ENCODE assay signal across 8 cellular contexts in the genomic region with DNA sequence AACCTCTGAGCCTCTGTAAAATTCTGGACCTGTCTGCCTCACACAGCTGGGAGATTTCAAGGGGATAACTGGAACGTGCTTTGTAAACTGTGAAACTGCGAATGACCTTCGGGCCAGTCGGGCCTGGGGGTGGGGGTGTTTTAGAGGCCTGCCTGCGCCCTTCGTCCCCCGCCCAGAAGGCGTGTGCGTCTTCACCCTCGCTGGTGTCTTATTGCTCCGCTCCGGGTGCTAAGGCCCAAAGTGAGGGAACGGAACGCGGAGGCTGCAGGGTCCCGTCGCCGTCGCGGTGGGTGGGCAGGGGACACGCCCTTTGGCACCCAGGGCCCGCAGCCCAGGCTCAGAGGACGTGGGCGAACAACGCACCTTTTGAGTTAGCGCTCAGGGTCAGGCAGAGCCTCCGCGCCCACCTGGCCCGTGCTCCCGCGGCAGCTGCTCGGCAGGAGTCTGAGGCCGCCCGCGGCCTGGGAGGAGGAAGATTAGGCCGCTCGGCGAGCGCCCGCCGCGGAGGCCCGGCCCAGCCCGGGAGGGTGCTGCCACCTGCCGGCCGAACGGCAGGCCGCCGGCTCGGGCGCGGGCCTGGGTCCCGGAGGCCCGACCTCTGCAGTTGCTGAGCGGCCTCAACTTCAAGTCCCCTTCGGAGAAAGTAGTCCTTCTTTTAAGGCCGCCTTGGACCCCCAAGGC. TPM values are rescaled to one million over a fixed set of nuclear protein-coding genes. Genes with fewer than 3 reads are reported as not detected.
A peak's percentile ranks its signal among the peaks of the same experiment; 100 is the strongest.
DNase-seq lines count a peak whose midpoint lies in the region; ATAC-seq and TF ChIP-seq lines count a peak whose summit lies in the region.

No MANE protein-coding gene starts in this region.

- peak overlapping the region; percentile 33 for H3K4me2 ChIP-seq in parathyroid adenoma (ENCODE audit: low read length)

- H3K36me3 Mint-ChIP-seq in activated naive CD4-positive, alpha-beta T cell treated with anti-CD3 and anti-CD28 coated beads, Interleukin-2, amount 50 U/mL, for 72 hours, result no peaks in the 10 kb centered on the region

- H3K9ac ChIP-seq in parathyroid adenoma, result peak overlapping the region; percentile 56

- H3K4me1 ChIP-seq in parathyroid adenoma (peaks cover 10% of the 10 kb centered on the region), transverse colon (peaks cover 30 to 44% (median 30%) of the 10 kb centered on the region in 4 donors)

- no peaks in the 10 kb centered on the region for H3K9me3 Mint-ChIP-seq in activated naive CD4-positive, alpha-beta T cell treated with anti-CD3 and anti-CD28 coated beads, Interleukin-2, amount 50 U/mL, for 72 hours

- peak overlapping the region in 1 of 2 donors; percentile 35 for H3K27ac Mint-ChIP-seq in activated naive CD4-positive, alpha-beta T cell treated with anti-CD3 and anti-CD28 coated beads, Interleukin-2, amount 50 U/mL, for 72 hours

- intact Hi-C loops in Right ventricle myocardium inferior (cut with DNase I), result loop anchor here (1.0 to 5.0 kb wide), 6 partner anchors 45 to 247 kb away; a partner anchor contains a TSS
- intact Hi-C loops in transverse colon (cut with DNase I; ENCODE audit: low total_unique reads), result loop anchor here (2.0 to 5.0 kb wide), 3 partner anchors 76 to 249 kb away; no protein-coding TSS in a partner anchor

- TF ChIP-seq POLR2A in transverse colon (IDR thresholded peaks at IDR 0.05), result peak; percentile 33

- H3K4me3 ChIP-seq in GM12865 (ENCODE audit: low read depth, low read length) (no peak overlapping the region), parathyroid adenoma (ENCODE audit: low read depth, low read length) (no peak overlapping the region), transverse colon (peak overlapping the region in 3 of 4 donors; percentile 33 to 51 (median 35))

- H3K36me3 ChIP-seq in parathyroid adenoma (ENCODE audit: control insufficient read depth, insufficient read depth, low read length) (no peaks in the 10 kb centered on the region), transverse colon (no peaks in the 10 kb centered on the region)

- 4 to 20% methylated on average over 1 to 48 of the region's 57 CpGs for WGBS in transverse colon (ENCODE audit: low coverage in 1 of 2), 2 donors

- H3K27ac ChIP-seq in parathyroid adenoma, result no peak overlapping the region
- peak overlapping the region; percentile 76 to 85 (median 83) for H3K27ac ChIP-seq in transverse colon

- H2AFZ ChIP-seq in parathyroid adenoma, result peak overlapping the region; percentile 91

- peak; percentile 75 to 81 for ATAC-seq in activated naive CD4-positive, alpha-beta T cell treated with anti-CD3 and anti-CD28 coated beads, Interleukin-2, amount 50 U/mL, for 72 hours
- ATAC-seq in Right ventricle myocardium inferior (peak; percentile 80), HG02973 (IDR thresholded peaks at IDR 0.05; ENCODE audit: unreplicated experiment) (no peak)

- TF ChIP-seq EP300 in transverse colon (IDR thresholded peaks at IDR 0.05; ENCODE audit: low read depth), result no peak

- TF ChIP-seq CTCF in GM12865 (IDR thresholded peaks at IDR 0.05; ENCODE audit: insufficient read depth, low read depth, low read length, missing control alignments) (peak; percentile 85), parathyroid adenoma (IDR thresholded peaks at IDR 0.05) (peak; percentile 67), transverse colon (IDR thresholded peaks at IDR 0.05) (peak in 4 of 5 experiments; percentile 65 to 90 (median 87))

- DNase-seq in GM12865 (ENCODE audit: low read depth) (peak; percentile 76), HuH-7.5 (ENCODE audit: low spot score) (peak; percentile 90), SKM-1 (lab: John Stamatoyannopoulos, UW; ENCODE audit: unreplicated experiment) (peak; percentile 42), Right ventricle myocardium inferior (ENCODE audit: missing footprints) (peak; percentile 86), transverse colon (peak; percentile 72)
- DNase-seq in activated naive CD4-positive, alpha-beta T cell treated with anti-CD3 and anti-CD28 coated beads, Interleukin-2, amount 50 U/mL, for 72 hours (ENCODE audit: low spot score in 2 of 2), result peak; percentile 66 to 86

- no peaks in the 10 kb centered on the region for H3K79me2 ChIP-seq in parathyroid adenoma

- H3K9me3 ChIP-seq in parathyroid adenoma (ENCODE audit: control insufficient read depth, low read length), result no peaks in the 10 kb centered on the region
- H3K9me3 ChIP-seq in transverse colon, result no peaks in the 10 kb centered on the region

- in situ Hi-C loops in transverse colon (cut with MboI; ENCODE audit: low pct_ligation_motif_present in 1 of 4, low pct_unique_long_range_greater_than_20kb in 1 of 4, low sequenced_read_pairs in 3 of 4), result loop anchor here in 2 of 4 donors (5.0 to 10.0 kb wide), 2 partner anchors 97 to 99 kb away; no protein-coding TSS in a partner anchor

- H3K27me3 ChIP-seq in parathyroid adenoma (ENCODE audit: control insufficient read depth, insufficient read depth, low read length), result no peaks in the 10 kb centered on the region
- H3K27me3 ChIP-seq in transverse colon, result peaks cover 8% of the 10 kb centered on the region

RNA-seq across cellular contexts. Expression of a gene that starts 29.7 kb away (rescaled TPM):
- total RNA-seq in activated naive CD4-positive, alpha-beta T cell treated with anti-CD3 and anti-CD28 coated beads, Interleukin-2, amount 50 U/mL, for 72 hours, result 10 to 100 TPM; 38.9 to 93.4 TPM
- total RNA-seq in Right ventricle myocardium inferior (24.2 TPM), transverse colon (100 to 1,000 TPM in 1 of 4 donors, 10 to 100 TPM in 2, 1 to 10 TPM in 1; 9.4 to 144 (median 27.4) TPM)

RNA-seq across cellular contexts. Expression of a gene that starts 39.4 kb away (rescaled TPM):
- 100 to 1,000 TPM; 130 to 270 TPM for total RNA-seq in activated naive CD4-positive, alpha-beta T cell treated with anti-CD3 and anti-CD28 coated beads, Interleukin-2, amount 50 U/mL, for 72 hours
- 96.0 TPM for total RNA-seq in Right ventricle myocardium inferior
- 10 to 100 TPM; 16.1 to 83.8 (median 43.4) TPM for total RNA-seq in transverse colon

RNA-seq across cellular contexts. Expression of a gene that starts 53.6 kb away (rescaled TPM):
- under 1 TPM in 1 of 2 donors, not detected in 1; 0.18 TPM for total RNA-seq in activated naive CD4-positive, alpha-beta T cell treated with anti-CD3 and anti-CD28 coated beads, Interleukin-2, amount 50 U/mL, for 72 hours
- total RNA-seq in Right ventricle myocardium inferior (11.3 TPM), transverse colon (1 to 10 TPM in 2 of 4 donors, under 1 TPM in 1, not detected in 1; 0.55 to 6.8 (median 1.1) TPM)

Comparison
In these comparisons a context has a peak if more than half of its experiments do, and no peak if none do; other contexts are left out.
1. H3K4me3 ChIP-seq: peak in transverse colon (3 of 4); none in GM12865 (single experiment) and parathyroid adenoma (single experiment).
2. Peak in every context shown above with its lines, with median percentiles within 50 percentile points of each other: DNase-seq and CTCF ChIP-seq.